9 cellular contexts compared by ENCODE assay signal in the genomic region with DNA sequence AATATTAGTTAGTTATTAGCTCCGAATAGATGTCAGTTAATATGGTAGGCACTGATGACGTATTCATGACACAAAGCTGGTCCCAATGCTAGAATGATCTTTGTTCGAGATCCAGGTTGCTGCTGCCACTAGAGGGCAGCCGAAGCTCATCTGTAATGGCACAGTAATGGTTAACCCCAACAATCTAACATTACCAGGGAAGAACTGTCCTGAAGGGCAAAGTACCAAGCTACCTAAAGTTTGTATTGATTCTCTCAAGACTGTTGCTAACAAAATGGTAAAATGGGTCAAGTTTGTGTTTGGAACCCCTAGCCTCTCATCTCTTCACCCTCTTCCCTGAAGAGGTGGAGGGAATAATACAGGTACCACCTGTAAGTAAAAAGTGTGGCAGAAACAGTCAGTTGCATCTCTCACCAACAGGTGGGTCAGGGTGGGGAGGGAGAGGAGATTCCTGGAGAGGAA. TPM values are rescaled to one million over a fixed set of nuclear protein-coding genes. Genes with fewer than 3 reads are reported as not detected.
DNase-seq lines count a peak whose midpoint lies in the region; ATAC-seq, FAIRE-seq and TF ChIP-seq lines count a peak whose summit lies in the region.
"Not testable (repeated sequence)": the region's sequence is repeated elsewhere in the genome, so short reads cannot be mapped to it uniquely, and the experiment has no call there.
"Had no signal": no experiment of that assay in that cellular context is flagged by ENCODE, and none has a peak within 500 bp of the region (broad histone marks: within the 10 kb centered on the region; RNA-seq: fewer than 3 reads in every experiment).

No MANE protein-coding gene starts in this region.

- peak; percentile 60 for FAIRE-seq in GM12892 (lab: Jason Lieb, UNC)

- not testable (repeated sequence) for DNase-seq in GM12892 (ENCODE audit: insufficient read length); activated naive CD8-positive, alpha-beta T cell treated with anti-CD3 and anti-CD28 coated beads, Interleukin-2, amount 50 U/mL, for 24 hours; fibroblast of the aortic adventitia (ENCODE audit: low read depth); mucosa of descending colon; upper lobe of left lung
- peak; percentile 37 for DNase-seq in NAMALWA (ENCODE audit: low spot score)

- not testable (repeated sequence) for H3K4me3 Mint-ChIP-seq in activated naive CD8-positive, alpha-beta T cell treated with anti-CD3 and anti-CD28 coated beads, Interleukin-2, amount 50 U/mL, for 24 hours

- H3K27me3 Mint-ChIP-seq in activated naive CD8-positive, alpha-beta T cell treated with anti-CD3 and anti-CD28 coated beads, Interleukin-2, amount 50 U/mL, for 24 hours: not testable (repeated sequence)

- H3K27ac Mint-ChIP-seq in activated naive CD8-positive, alpha-beta T cell treated with anti-CD3 and anti-CD28 coated beads, Interleukin-2, amount 50 U/mL, for 24 hours: not testable (repeated sequence)

- ATAC-seq in GM21381 (IDR thresholded peaks at IDR 0.05; ENCODE audit: unreplicated experiment) (peak; percentile 62), HG02973 (IDR thresholded peaks at IDR 0.05; ENCODE audit: unreplicated experiment) (peak; percentile 85), mucosa of descending colon (peak; percentile 94), upper lobe of left lung (ENCODE audit: low FRiP score in 2 of 2) (peak; percentile 65 to 87)
- peak; percentile 83 for ATAC-seq in activated naive CD8-positive, alpha-beta T cell treated with anti-CD3 and anti-CD28 coated beads, Interleukin-2, amount 50 U/mL, for 24 hours

- not testable (repeated sequence) for TF ChIP-seq EP300 in upper lobe of left lung (IDR thresholded peaks at IDR 0.05)

- TF ChIP-seq POLR2A in GM12892 (IDR thresholded peaks at IDR 0.05; ENCODE audit: low read depth, low read length); upper lobe of left lung (IDR thresholded peaks at IDR 0.05): not testable (repeated sequence)

- TF ChIP-seq CTCF in fibroblast of the aortic adventitia (IDR thresholded peaks at IDR 0.05; ENCODE audit: insufficient read depth, low read length) (peak; percentile 20), upper lobe of left lung (IDR thresholded peaks at IDR 0.05) (peak in 2 of 6 experiments; percentile 25 to 40)
- not testable (repeated sequence) for TF ChIP-seq CTCF in mucosa of descending colon (IDR thresholded peaks at IDR 0.05)

- WGBS in upper lobe of left lung, 2 donors: 5% methylated on average over 3 to 4 of the region's 4 CpGs

- H3K36me3 Mint-ChIP-seq in activated naive CD8-positive, alpha-beta T cell treated with anti-CD3 and anti-CD28 coated beads, Interleukin-2, amount 50 U/mL, for 24 hours (ENCODE audit: low read depth): not testable (repeated sequence)

- not testable (repeated sequence) for H3K36me3 ChIP-seq in mucosa of descending colon (ENCODE audit: low read depth); upper lobe of left lung

- intact Hi-C loops in mucosa of descending colon (cut with DNase I, micrococcal nuclease): not testable (repeated sequence)

- not testable (repeated sequence) for H3K4me1 ChIP-seq in mucosa of descending colon (ENCODE audit: low read depth); upper lobe of left lung

- not testable (repeated sequence) for H3K9me3 ChIP-seq in mucosa of descending colon, upper lobe of left lung

- not testable (repeated sequence) for H3K27me3 ChIP-seq in upper lobe of left lung

- H3K9me3 Mint-ChIP-seq in activated naive CD8-positive, alpha-beta T cell treated with anti-CD3 and anti-CD28 coated beads, Interleukin-2, amount 50 U/mL, for 24 hours: not testable (repeated sequence)

- not testable (repeated sequence) for H3K4me1 Mint-ChIP-seq in activated naive CD8-positive, alpha-beta T cell treated with anti-CD3 and anti-CD28 coated beads, Interleukin-2, amount 50 U/mL, for 24 hours

- H3K27ac ChIP-seq in upper lobe of left lung: not testable (repeated sequence)

- H3K4me3 ChIP-seq in fibroblast of the aortic adventitia (ENCODE audit: low read depth, low read length); mucosa of descending colon; upper lobe of left lung: not testable (repeated sequence)

RNA-seq across cellular contexts. Expression of a gene that starts 33.6 kb away (rescaled TPM):
- polyA plus RNA-seq in GM12892 (2012; ENCODE audit: missing spikeins): 56.0 TPM
- total RNA-seq in fibroblast of the aortic adventitia (ENCODE audit: low replicate concordance) (10.8 and 12.6 TPM in 2 replicates), mucosa of descending colon (10 to 100 TPM; 29.2 to 43.7 (median 34.4) TPM), upper lobe of left lung (100 to 1,000 TPM in 1 of 6 donors, 10 to 100 TPM in 5; 21.7 to 102 (median 36.8) TPM)

RNA-seq across cellular contexts. Expression of a gene that starts 39.6 kb away (rescaled TPM):
- polyA plus RNA-seq in GM12892 (2012; ENCODE audit: missing spikeins): 1.9 TPM
- total RNA-seq in fibroblast of the aortic adventitia (ENCODE audit: low replicate concordance) (0.09 TPM in 1 of 2 replicates, not detected in the other), mucosa of descending colon (under 1 TPM in 2 of 3 donors, not detected in 1; 0.17 to 0.38 TPM), upper lobe of left lung (not detected)
- total RNA-seq: RPMI7951 had no signal

RNA-seq across cellular contexts. Expression of a gene that starts 57.1 kb away (rescaled TPM):
- polyA plus RNA-seq in GM12892 (2012; ENCODE audit: missing spikeins): 2.1 TPM
- total RNA-seq in fibroblast of the aortic adventitia (ENCODE audit: low replicate concordance) (0.18 and 1.6 TPM in 2 replicates), mucosa of descending colon (1 to 10 TPM; 3.2 to 5.7 (median 4.3) TPM), upper lobe of left lung (10 to 100 TPM in 1 of 6 donors, 1 to 10 TPM in 5; 1.4 to 10.5 (median 3.3) TPM)
